ENCODE assay signal across 1 cellular context in genomic region chr7:69739182-69739581, GRCh38.
TF ChIP-seq lines count a peak whose summit lies in the region.

No MANE protein-coding gene starts in this region.

TF ChIP-seq in GM12878, 131 proteins besides CTCF, POLR2A, EP300 and RAD21 (continued from another document and continues in another):
- TF ChIP-seq, protein P1, sequence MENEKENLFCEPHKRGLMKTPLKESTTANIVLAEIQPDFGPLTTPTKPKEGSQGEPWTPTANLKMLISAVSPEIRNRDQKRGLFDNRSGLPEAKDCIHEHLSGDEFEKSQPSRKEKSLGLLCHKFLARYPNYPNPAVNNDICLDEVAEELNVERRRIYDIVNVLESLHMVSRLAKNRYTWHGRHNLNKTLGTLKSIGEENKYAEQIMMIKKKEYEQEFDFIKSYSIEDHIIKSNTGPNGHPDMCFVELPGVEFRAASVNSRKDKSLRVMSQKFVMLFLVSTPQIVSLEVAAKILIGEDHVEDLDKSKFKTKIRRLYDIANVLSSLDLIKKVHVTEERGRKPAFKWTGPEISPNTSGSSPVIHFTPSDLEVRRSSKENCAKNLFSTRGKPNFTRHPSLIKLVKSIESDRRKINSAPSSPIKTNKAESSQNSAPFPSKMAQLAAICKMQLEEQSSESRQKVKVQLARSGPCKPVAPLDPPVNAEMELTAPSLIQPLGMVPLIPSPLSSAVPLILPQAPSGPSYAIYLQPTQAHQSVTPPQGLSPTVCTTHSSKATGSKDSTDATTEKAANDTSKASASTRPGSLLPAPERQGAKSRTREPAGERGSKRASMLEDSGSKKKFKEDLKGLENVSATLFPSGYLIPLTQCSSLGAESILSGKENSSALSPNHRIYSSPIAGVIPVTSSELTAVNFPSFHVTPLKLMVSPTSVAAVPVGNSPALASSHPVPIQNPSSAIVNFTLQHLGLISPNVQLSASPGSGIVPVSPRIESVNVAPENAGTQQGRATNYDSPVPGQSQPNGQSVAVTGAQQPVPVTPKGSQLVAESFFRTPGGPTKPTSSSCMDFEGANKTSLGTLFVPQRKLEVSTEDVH (IDR thresholded peaks at IDR 0.05; ENCODE audit: low read depth, partially characterized antibody): no peak
- peak; percentile 52 for TF ChIP-seq SMAD1 (IDR thresholded peaks at IDR 0.05; ENCODE audit: low read depth, partially characterized antibody)
- TF ChIP-seq, protein P2, sequence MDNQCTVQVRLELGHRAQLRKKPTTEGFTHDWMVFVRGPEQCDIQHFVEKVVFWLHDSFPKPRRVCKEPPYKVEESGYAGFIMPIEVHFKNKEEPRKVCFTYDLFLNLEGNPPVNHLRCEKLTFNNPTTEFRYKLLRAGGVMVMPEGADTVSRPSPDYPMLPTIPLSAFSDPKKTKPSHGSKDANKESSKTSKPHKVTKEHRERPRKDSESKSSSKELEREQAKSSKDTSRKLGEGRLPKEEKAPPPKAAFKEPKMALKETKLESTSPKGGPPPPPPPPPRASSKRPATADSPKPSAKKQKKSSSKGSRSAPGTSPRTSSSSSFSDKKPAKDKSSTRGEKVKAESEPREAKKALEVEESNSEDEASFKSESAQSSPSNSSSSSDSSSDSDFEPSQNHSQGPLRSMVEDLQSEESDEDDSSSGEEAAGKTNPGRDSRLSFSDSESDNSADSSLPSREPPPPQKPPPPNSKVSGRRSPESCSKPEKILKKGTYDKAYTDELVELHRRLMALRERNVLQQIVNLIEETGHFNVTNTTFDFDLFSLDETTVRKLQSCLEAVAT (IDR thresholded peaks at IDR 0.05): no peak
- no peak for TF ChIP-seq POLR2AphosphoS5 (IDR thresholded peaks at IDR 0.05; ENCODE audit: low read length)
- TF ChIP-seq CHD4 (IDR thresholded peaks at IDR 0.05): no peak
- no peak for TF ChIP-seq BRCA1 (IDR thresholded peaks at IDR 0.05; ENCODE audit: low read depth, low read length)
- peak; percentile 98 for TF ChIP-seq MEF2B (IDR thresholded peaks at IDR 0.05; ENCODE audit: partially characterized antibody, poor library complexity, severe bottlenecking)
- peak; percentile 83 for TF ChIP-seq GABPA (IDR thresholded peaks at IDR 0.05; ENCODE audit: low read depth)
- no peak for TF ChIP-seq ZNF384 (IDR thresholded peaks at IDR 0.05; ENCODE audit: borderline replicate concordance, low read depth, low read length)
- peak; percentile 96 for TF ChIP-seq PAX5 (IDR thresholded peaks at IDR 0.05; ENCODE audit: borderline replicate concordance, low read depth, low read length)
- peak; percentile 100 for TF ChIP-seq JUNB (IDR thresholded peaks at IDR 0.05)
- TF ChIP-seq RAD51 (IDR thresholded peaks at IDR 0.05): no peak; the same call in 1 of the 2 replicates
- TF ChIP-seq RELB (IDR thresholded peaks at IDR 0.05; ENCODE audit: low read depth): peak; percentile 88
- TF ChIP-seq, protein P3, sequence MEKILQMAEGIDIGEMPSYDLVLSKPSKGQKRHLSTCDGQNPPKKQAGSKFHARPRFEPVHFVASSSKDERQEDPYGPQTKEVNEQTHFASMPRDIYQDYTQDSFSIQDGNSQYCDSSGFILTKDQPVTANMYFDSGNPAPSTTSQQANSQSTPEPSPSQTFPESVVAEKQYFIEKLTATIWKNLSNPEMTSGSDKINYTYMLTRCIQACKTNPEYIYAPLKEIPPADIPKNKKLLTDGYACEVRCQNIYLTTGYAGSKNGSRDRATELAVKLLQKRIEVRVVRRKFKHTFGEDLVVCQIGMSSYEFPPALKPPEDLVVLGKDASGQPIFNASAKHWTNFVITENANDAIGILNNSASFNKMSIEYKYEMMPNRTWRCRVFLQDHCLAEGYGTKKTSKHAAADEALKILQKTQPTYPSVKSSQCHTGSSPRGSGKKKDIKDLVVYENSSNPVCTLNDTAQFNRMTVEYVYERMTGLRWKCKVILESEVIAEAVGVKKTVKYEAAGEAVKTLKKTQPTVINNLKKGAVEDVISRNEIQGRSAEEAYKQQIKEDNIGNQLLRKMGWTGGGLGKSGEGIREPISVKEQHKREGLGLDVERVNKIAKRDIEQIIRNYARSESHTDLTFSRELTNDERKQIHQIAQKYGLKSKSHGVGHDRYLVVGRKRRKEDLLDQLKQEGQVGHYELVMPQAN (conservative IDR thresholded peaks at IDR 0.05): 0 out of 2 replicates have a peak, but pooled peaks have one; percentile 49
- TF ChIP-seq TCF7 (IDR thresholded peaks at IDR 0.05; ENCODE audit: borderline replicate concordance): peak; percentile 89
- TF ChIP-seq, protein P4, sequence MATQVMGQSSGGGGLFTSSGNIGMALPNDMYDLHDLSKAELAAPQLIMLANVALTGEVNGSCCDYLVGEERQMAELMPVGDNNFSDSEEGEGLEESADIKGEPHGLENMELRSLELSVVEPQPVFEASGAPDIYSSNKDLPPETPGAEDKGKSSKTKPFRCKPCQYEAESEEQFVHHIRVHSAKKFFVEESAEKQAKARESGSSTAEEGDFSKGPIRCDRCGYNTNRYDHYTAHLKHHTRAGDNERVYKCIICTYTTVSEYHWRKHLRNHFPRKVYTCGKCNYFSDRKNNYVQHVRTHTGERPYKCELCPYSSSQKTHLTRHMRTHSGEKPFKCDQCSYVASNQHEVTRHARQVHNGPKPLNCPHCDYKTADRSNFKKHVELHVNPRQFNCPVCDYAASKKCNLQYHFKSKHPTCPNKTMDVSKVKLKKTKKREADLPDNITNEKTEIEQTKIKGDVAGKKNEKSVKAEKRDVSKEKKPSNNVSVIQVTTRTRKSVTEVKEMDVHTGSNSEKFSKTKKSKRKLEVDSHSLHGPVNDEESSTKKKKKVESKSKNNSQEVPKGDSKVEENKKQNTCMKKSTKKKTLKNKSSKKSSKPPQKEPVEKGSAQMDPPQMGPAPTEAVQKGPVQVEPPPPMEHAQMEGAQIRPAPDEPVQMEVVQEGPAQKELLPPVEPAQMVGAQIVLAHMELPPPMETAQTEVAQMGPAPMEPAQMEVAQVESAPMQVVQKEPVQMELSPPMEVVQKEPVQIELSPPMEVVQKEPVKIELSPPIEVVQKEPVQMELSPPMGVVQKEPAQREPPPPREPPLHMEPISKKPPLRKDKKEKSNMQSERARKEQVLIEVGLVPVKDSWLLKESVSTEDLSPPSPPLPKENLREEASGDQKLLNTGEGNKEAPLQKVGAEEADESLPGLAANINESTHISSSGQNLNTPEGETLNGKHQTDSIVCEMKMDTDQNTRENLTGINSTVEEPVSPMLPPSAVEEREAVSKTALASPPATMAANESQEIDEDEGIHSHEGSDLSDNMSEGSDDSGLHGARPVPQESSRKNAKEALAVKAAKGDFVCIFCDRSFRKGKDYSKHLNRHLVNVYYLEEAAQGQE (IDR thresholded peaks at IDR 0.05; ENCODE audit: low read depth, low read length): peak; percentile 32; the same call in 1 of the 2 replicates
- peak in 1 of 2 experiments; percentile 94; a peak in 2 of 4 replicates for TF ChIP-seq ETV6 (conservative IDR thresholded peaks at IDR 0.05 in 1 of 2, IDR thresholded peaks at IDR 0.05 in 1 of 2; ENCODE audit: borderline replicate concordance in 1 of 2, low read depth in 1 of 2)
- no peak; the same call in 1 of the 2 replicates for TF ChIP-seq YY1 (IDR thresholded peaks at IDR 0.05; ENCODE audit: low read depth, low read length)
- 0 out of 2 replicates have a peak, but pooled peaks have one; percentile 18 for TF ChIP-seq SMC3 (IDR thresholded peaks at IDR 0.05; ENCODE audit: borderline replicate concordance, low read length)
- no peak for TF ChIP-seq KLF5 (IDR thresholded peaks at IDR 0.05; ENCODE audit: partially characterized antibody)
- TF ChIP-seq, protein P5, sequence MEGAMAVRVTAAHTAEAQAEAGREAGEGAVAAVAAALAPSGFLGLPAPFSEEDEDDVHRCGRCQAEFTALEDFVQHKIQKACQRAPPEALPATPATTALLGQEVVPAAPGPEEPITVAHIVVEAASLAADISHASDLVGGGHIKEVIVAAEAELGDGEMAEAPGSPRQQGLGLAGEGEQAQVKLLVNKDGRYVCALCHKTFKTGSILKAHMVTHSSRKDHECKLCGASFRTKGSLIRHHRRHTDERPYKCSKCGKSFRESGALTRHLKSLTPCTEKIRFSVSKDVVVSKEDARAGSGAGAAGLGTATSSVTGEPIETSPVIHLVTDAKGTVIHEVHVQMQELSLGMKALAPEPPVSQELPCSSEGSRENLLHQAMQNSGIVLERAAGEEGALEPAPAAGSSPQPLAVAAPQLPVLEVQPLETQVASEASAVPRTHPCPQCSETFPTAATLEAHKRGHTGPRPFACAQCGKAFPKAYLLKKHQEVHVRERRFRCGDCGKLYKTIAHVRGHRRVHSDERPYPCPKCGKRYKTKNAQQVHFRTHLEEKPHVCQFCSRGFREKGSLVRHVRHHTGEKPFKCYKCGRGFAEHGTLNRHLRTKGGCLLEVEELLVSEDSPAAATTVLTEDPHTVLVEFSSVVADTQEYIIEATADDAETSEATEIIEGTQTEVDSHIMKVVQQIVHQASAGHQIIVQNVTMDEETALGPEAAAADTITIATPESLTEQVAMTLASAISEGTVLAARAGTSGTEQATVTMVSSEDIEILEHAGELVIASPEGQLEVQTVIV (IDR thresholded peaks at IDR 0.05; ENCODE audit: borderline replicate concordance, partially characterized antibody): no peak
- no peak for TF ChIP-seq KAT2A (conservative IDR thresholded peaks at IDR 0.05; ENCODE audit: control insufficient read depth, low read depth, low read length)
- TF ChIP-seq TARDBP (IDR thresholded peaks at IDR 0.05; ENCODE audit: borderline replicate concordance): 0 out of 2 replicates have a peak, but pooled peaks have one; percentile 54
- no peak for TF ChIP-seq FOXK2 (IDR thresholded peaks at IDR 0.05)
- no peak for TF ChIP-seq SIX5 (IDR thresholded peaks at IDR 0.05; ENCODE audit: low read depth, low read length, severe bottlenecking)
- no peak for TF ChIP-seq NR2C1 (IDR thresholded peaks at IDR 0.05)
- no peak for TF ChIP-seq RB1 (IDR thresholded peaks at IDR 0.05; ENCODE audit: borderline replicate concordance)
- TF ChIP-seq CHD1 (IDR thresholded peaks at IDR 0.05; ENCODE audit: low read depth, low read length): no peak
- TF ChIP-seq, protein P6, sequence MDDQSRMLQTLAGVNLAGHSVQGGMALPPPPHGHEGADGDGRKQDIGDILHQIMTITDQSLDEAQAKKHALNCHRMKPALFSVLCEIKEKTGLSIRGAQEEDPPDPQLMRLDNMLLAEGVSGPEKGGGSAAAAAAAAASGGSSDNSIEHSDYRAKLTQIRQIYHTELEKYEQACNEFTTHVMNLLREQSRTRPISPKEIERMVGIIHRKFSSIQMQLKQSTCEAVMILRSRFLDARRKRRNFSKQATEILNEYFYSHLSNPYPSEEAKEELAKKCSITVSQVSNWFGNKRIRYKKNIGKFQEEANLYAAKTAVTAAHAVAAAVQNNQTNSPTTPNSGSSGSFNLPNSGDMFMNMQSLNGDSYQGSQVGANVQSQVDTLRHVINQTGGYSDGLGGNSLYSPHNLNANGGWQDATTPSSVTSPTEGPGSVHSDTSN (IDR thresholded peaks at IDR 0.05; ENCODE audit: insufficient replicate concordance, low read depth, low read length): peak; percentile 72
- TF ChIP-seq, protein P7, sequence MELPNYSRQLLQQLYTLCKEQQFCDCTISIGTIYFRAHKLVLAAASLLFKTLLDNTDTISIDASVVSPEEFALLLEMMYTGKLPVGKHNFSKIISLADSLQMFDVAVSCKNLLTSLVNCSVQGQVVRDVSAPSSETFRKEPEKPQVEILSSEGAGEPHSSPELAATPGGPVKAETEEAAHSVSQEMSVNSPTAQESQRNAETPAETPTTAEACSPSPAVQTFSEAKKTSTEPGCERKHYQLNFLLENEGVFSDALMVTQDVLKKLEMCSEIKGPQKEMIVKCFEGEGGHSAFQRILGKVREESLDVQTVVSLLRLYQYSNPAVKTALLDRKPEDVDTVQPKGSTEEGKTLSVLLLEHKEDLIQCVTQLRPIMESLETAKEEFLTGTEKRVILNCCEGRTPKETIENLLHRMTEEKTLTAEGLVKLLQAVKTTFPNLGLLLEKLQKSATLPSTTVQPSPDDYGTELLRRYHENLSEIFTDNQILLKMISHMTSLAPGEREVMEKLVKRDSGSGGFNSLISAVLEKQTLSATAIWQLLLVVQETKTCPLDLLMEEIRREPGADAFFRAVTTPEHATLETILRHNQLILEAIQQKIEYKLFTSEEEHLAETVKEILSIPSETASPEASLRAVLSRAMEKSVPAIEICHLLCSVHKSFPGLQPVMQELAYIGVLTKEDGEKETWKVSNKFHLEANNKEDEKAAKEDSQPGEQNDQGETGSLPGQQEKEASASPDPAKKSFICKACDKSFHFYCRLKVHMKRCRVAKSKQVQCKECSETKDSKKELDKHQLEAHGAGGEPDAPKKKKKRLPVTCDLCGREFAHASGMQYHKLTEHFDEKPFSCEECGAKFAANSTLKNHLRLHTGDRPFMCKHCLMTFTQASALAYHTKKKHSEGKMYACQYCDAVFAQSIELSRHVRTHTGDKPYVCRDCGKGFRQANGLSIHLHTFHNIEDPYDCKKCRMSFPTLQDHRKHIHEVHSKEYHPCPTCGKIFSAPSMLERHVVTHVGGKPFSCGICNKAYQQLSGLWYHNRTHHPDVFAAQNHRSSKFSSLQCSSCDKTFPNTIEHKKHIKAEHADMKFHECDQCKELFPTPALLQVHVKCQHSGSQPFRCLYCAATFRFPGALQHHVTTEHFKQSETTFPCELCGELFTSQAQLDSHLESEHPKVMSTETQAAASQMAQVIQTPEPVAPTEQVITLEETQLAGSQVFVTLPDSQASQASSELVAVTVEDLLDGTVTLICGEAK (IDR thresholded peaks at IDR 0.05; ENCODE audit: borderline replicate concordance): no peak
- peak; percentile 99 for TF ChIP-seq RUNX3 (IDR thresholded peaks at IDR 0.05; ENCODE audit: low read length)
- peak; percentile 93 for TF ChIP-seq SKIL (IDR thresholded peaks at IDR 0.05; ENCODE audit: low read depth, poor library complexity, severe bottlenecking)
- TF ChIP-seq ZNF24 (IDR thresholded peaks at IDR 0.05): peak; percentile 90
- TF ChIP-seq BACH1 (IDR thresholded peaks at IDR 0.05; ENCODE audit: borderline replicate concordance): peak; percentile 95
- peak; percentile 100 for TF ChIP-seq BCL11A (IDR thresholded peaks at IDR 0.05; ENCODE audit: low read depth, low read length)
- TF ChIP-seq SMAD5 (IDR thresholded peaks at IDR 0.05; ENCODE audit: low read depth): no peak
- TF ChIP-seq HDAC6 (IDR thresholded peaks at IDR 0.05; ENCODE audit: unreplicated experiment): no peak
